ENCODE assay signal across 8 cellular contexts in genomic region chr6:166541876-166542579, GRCh38. TPM values are rescaled to one million over a fixed set of nuclear protein-coding genes. Genes with fewer than 3 reads are reported as not detected.
DNase-seq lines count a peak whose midpoint lies in the region; ATAC-seq and TF ChIP-seq lines count a peak whose summit lies in the region.
"Had no signal": no experiment of that assay in that cellular context is flagged by ENCODE, and none has a peak within 500 bp of the region (broad histone marks: within the 10 kb centered on the region; RNA-seq: fewer than 3 reads in every experiment).

No MANE protein-coding gene starts in this region.

- no peaks in the 10 kb centered on the region for H3K36me3 Mint-ChIP-seq in activated naive CD8-positive, alpha-beta T cell treated with anti-CD3 and anti-CD28 coated beads for 36 hours
- no peaks in the 10 kb centered on the region for H3K36me3 Mint-ChIP-seq in naive B cell

- H3K4me1 Mint-ChIP-seq in activated naive CD8-positive, alpha-beta T cell treated with anti-CD3 and anti-CD28 coated beads for 36 hours, result peaks cover 19% of the 10 kb centered on the region
- peaks cover 10 to 22% (median 16%) of the 10 kb centered on the region in 3 donors for H3K4me1 Mint-ChIP-seq in naive B cell

- no peaks in the 10 kb centered on the region for H3K27me3 Mint-ChIP-seq in activated naive CD8-positive, alpha-beta T cell treated with anti-CD3 and anti-CD28 coated beads for 36 hours
- H3K27me3 Mint-ChIP-seq in naive B cell, result no peaks in the 10 kb centered on the region

- peak overlapping the region; percentile 79 for H3K27ac Mint-ChIP-seq in activated naive CD8-positive, alpha-beta T cell treated with anti-CD3 and anti-CD28 coated beads for 36 hours
- peak overlapping the region in 3 of 6 donors; percentile 77 to 91 (median 88) for H3K27ac Mint-ChIP-seq in naive B cell

- peak overlapping the region; percentile 52 for H3K4me3 Mint-ChIP-seq in activated naive CD8-positive, alpha-beta T cell treated with anti-CD3 and anti-CD28 coated beads for 36 hours
- H3K4me3 Mint-ChIP-seq in naive B cell, result peak overlapping the region in 7 of 8 donors; percentile 23 to 73 (median 40)

- no peak for TF ChIP-seq CTCF in GM12865 (IDR thresholded peaks at IDR 0.05; ENCODE audit: insufficient read depth, low read depth, low read length, missing control alignments)

- ATAC-seq in HG02678 (IDR thresholded peaks at IDR 0.05; ENCODE audit: unreplicated experiment), result peak; percentile 30
- ATAC-seq in naive B cell (ENCODE audit: low read depth in 2 of 2), result peak; percentile 33

- H3K4me3 ChIP-seq in GM12865 (ENCODE audit: low read depth, low read length), result peak overlapping the region; percentile 10
- H3K4me3 ChIP-seq: prostate gland had no signal

- DNase-seq in GM12865 (ENCODE audit: low read depth) (peak; percentile 28), naive B cell (no peak), NCI-H1436 treated with DMSO at 0.1 percent for 48 hours (lab: John Stamatoyannopoulos, UW) (no peak), AG08395 (ENCODE audit: low spot score) (no peak), dermis blood vessel endothelial cell (no peak)
- DNase-seq in activated naive CD8-positive, alpha-beta T cell treated with anti-CD3 and anti-CD28 coated beads for 36 hours, result no peak

- no peaks in the 10 kb centered on the region for H3K9me3 Mint-ChIP-seq in activated naive CD8-positive, alpha-beta T cell treated with anti-CD3 and anti-CD28 coated beads for 36 hours
- peaks cover 0 to 2% (median 0%) of the 10 kb centered on the region in 7 donors for H3K9me3 Mint-ChIP-seq in naive B cell

RNA-seq across cellular contexts. Expression of gene RAMACL, which starts 44.5 kb away (rescaled TPM):
- under 1 TPM; 0.21 to 0.22 TPM for total RNA-seq in activated naive CD8-positive, alpha-beta T cell treated with anti-CD3 and anti-CD28 coated beads for 36 hours
- under 1 TPM in 5 of 6 donors, not detected in 1; 0.23 to 0.65 (median 0.52) TPM for polyA plus RNA-seq in naive B cell (ENCODE audit: low read depth in 6 of 6)
- total RNA-seq in dermis blood vessel endothelial cell, result 2.9 and 6.6 TPM in 2 replicates
